Comparison of ENCODE assay signal across 1 cellular context in the genomic region with DNA sequence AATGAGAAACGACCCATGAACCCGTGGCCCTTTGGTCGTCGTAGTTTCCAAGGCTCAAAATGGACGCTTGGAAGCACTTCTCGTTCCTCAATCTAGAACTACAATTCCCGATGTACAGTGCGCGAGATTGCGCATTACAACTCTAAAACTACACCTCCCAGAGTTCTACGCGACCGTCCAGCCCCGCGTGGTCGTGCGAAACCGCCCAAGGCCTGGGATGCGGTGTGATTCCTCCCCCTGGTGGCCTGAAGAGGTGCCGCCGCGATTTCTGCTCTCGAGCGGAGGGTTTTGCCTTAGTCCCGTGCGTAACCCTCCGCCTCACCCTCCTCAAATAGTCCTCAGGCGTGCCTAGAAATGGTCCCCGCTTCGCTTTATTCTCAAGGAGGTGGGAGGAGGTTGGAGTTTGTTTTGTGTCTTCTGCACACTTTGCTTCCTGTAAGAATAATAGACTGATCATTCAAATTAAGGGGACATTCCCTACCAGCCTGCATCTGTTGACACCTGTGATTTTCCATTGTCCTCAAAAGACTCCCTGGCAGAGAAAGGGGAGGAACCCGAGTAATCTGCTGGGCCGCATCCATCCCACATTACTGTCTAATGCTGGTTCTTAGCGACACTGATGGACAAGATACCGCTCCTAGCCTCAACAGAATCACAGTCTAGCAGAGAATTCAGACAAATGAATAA.
TF ChIP-seq lines count a peak whose summit lies in the region.

No MANE protein-coding gene starts in this region.

TF ChIP-seq in K562, 482 proteins besides CTCF, POLR2A, EP300 and RAD21 (continued from another document and continues in another):
- TF ChIP-seq, protein P1, sequence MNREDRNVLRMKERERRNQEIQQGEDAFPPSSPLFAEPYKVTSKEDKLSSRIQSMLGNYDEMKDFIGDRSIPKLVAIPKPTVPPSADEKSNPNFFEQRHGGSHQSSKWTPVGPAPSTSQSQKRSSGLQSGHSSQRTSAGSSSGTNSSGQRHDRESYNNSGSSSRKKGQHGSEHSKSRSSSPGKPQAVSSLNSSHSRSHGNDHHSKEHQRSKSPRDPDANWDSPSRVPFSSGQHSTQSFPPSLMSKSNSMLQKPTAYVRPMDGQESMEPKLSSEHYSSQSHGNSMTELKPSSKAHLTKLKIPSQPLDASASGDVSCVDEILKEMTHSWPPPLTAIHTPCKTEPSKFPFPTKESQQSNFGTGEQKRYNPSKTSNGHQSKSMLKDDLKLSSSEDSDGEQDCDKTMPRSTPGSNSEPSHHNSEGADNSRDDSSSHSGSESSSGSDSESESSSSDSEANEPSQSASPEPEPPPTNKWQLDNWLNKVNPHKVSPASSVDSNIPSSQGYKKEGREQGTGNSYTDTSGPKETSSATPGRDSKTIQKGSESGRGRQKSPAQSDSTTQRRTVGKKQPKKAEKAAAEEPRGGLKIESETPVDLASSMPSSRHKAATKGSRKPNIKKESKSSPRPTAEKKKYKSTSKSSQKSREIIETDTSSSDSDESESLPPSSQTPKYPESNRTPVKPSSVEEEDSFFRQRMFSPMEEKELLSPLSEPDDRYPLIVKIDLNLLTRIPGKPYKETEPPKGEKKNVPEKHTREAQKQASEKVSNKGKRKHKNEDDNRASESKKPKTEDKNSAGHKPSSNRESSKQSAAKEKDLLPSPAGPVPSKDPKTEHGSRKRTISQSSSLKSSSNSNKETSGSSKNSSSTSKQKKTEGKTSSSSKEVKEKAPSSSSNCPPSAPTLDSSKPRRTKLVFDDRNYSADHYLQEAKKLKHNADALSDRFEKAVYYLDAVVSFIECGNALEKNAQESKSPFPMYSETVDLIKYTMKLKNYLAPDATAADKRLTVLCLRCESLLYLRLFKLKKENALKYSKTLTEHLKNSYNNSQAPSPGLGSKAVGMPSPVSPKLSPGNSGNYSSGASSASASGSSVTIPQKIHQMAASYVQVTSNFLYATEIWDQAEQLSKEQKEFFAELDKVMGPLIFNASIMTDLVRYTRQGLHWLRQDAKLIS (CRISPR knock-in tag; IDR thresholded peaks at IDR 0.05): peak; percentile 95; the same call in 1 of the 2 replicates
- TF ChIP-seq, protein P2, sequence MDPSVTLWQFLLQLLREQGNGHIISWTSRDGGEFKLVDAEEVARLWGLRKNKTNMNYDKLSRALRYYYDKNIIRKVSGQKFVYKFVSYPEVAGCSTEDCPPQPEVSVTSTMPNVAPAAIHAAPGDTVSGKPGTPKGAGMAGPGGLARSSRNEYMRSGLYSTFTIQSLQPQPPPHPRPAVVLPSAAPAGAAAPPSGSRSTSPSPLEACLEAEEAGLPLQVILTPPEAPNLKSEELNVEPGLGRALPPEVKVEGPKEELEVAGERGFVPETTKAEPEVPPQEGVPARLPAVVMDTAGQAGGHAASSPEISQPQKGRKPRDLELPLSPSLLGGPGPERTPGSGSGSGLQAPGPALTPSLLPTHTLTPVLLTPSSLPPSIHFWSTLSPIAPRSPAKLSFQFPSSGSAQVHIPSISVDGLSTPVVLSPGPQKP (CRISPR knock-in tag; IDR thresholded peaks at IDR 0.05): no peak
- TF ChIP-seq ZNF766 (CRISPR knock-in tag; conservative IDR thresholded peaks at IDR 0.05): peak; percentile 99
- peak; percentile 98 for TF ChIP-seq HDAC2 (IDR thresholded peaks at IDR 0.05)
- TF ChIP-seq FOXM1 (IDR thresholded peaks at IDR 0.05; ENCODE audit: low read depth): 0 out of 2 replicates have a peak, but pooled peaks have one; percentile 14
- TF ChIP-seq FOXM1 (CRISPR knock-in tag; IDR thresholded peaks at IDR 0.05; ENCODE audit: low read depth): no peak
- TF ChIP-seq, protein P3, sequence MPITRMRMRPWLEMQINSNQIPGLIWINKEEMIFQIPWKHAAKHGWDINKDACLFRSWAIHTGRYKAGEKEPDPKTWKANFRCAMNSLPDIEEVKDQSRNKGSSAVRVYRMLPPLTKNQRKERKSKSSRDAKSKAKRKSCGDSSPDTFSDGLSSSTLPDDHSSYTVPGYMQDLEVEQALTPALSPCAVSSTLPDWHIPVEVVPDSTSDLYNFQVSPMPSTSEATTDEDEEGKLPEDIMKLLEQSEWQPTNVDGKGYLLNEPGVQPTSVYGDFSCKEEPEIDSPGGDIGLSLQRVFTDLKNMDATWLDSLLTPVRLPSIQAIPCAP (CRISPR knock-in tag; IDR thresholded peaks at IDR 0.05; ENCODE audit: borderline replicate concordance): no peak
- TF ChIP-seq, protein P4, sequence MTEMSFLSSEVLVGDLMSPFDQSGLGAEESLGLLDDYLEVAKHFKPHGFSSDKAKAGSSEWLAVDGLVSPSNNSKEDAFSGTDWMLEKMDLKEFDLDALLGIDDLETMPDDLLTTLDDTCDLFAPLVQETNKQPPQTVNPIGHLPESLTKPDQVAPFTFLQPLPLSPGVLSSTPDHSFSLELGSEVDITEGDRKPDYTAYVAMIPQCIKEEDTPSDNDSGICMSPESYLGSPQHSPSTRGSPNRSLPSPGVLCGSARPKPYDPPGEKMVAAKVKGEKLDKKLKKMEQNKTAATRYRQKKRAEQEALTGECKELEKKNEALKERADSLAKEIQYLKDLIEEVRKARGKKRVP (CRISPR knock-in tag; IDR thresholded peaks at IDR 0.05): peak; percentile 92
- no peak for TF ChIP-seq NFIX (CRISPR knock-in tag; IDR thresholded peaks at IDR 0.05; ENCODE audit: low read depth)
- TF ChIP-seq NELFE (IDR thresholded peaks at IDR 0.05; ENCODE audit: insufficient read depth, insufficient read length): no peak
- TF ChIP-seq MYC (IDR thresholded peaks at IDR 0.05; ENCODE audit: low read depth, low read length): peak; percentile 100
- TF ChIP-seq MYC (CRISPR knock-in tag; IDR thresholded peaks at IDR 0.05; ENCODE audit: borderline replicate concordance, low read depth): peak; percentile 91
- TF ChIP-seq, protein P5, sequence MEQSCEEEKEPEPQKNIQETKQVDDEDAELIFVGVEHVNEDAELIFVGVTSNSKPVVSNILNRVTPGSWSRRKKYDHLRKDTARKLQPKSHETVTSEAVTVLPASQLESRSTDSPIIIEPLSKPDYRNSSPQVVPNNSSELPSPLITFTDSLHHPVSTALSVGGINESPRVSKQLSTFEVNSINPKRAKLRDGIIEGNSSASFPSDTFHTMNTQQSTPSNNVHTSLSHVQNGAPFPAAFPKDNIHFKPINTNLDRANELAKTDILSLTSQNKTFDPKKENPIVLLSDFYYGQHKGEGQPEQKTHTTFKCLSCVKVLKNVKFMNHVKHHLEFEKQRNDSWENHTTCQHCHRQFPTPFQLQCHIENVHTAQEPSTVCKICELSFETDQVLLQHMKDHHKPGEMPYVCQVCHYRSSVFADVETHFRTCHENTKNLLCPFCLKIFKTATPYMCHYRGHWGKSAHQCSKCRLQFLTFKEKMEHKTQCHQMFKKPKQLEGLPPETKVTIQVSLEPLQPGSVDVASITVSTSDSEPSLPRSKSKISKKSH (CRISPR knock-in tag; IDR thresholded peaks at IDR 0.05): no peak
- TF ChIP-seq BRCA1 (IDR thresholded peaks at IDR 0.05): no peak
- TF ChIP-seq BRCA1 (CRISPR knock-in tag; IDR thresholded peaks at IDR 0.05): no peak
- TF ChIP-seq, protein P6, sequence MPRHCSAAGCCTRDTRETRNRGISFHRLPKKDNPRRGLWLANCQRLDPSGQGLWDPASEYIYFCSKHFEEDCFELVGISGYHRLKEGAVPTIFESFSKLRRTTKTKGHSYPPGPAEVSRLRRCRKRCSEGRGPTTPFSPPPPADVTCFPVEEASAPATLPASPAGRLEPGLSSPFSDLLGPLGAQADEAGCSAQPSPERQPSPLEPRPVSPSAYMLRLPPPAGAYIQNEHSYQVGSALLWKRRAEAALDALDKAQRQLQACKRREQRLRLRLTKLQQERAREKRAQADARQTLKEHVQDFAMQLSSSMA (CRISPR knock-in tag; IDR thresholded peaks at IDR 0.05): 0 out of 2 replicates have a peak, but pooled peaks have one; percentile 24
- peak; percentile 33; the same call in 1 of the 2 replicates for TF ChIP-seq SMAD2 (IDR thresholded peaks at IDR 0.05; ENCODE audit: low read depth, low read length)
- TF ChIP-seq GTF2E2 (tag; IDR thresholded peaks at IDR 0.05): 0 out of 2 replicates have a peak, but pooled peaks have one; percentile 44
- TF ChIP-seq, protein P7, sequence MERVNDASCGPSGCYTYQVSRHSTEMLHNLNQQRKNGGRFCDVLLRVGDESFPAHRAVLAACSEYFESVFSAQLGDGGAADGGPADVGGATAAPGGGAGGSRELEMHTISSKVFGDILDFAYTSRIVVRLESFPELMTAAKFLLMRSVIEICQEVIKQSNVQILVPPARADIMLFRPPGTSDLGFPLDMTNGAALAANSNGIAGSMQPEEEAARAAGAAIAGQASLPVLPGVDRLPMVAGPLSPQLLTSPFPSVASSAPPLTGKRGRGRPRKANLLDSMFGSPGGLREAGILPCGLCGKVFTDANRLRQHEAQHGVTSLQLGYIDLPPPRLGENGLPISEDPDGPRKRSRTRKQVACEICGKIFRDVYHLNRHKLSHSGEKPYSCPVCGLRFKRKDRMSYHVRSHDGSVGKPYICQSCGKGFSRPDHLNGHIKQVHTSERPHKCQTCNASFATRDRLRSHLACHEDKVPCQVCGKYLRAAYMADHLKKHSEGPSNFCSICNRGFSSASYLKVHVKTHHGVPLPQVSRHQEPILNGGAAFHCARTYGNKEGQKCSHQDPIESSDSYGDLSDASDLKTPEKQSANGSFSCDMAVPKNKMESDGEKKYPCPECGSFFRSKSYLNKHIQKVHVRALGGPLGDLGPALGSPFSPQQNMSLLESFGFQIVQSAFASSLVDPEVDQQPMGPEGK (CRISPR knock-in tag; IDR thresholded peaks at IDR 0.05; ENCODE audit: borderline replicate concordance): no peak
- no peak for TF ChIP-seq FOS (IDR thresholded peaks at IDR 0.05; ENCODE audit: extremely low read depth, insufficient read length)
- TF ChIP-seq RBM14 (IDR thresholded peaks at IDR 0.05; ENCODE audit: borderline replicate concordance, insufficient read depth, low read depth, low read length): no peak
- TF ChIP-seq HDGF (IDR thresholded peaks at IDR 0.05): peak; percentile 95; the same call in 1 of the 2 replicates
- TF ChIP-seq, protein P8, sequence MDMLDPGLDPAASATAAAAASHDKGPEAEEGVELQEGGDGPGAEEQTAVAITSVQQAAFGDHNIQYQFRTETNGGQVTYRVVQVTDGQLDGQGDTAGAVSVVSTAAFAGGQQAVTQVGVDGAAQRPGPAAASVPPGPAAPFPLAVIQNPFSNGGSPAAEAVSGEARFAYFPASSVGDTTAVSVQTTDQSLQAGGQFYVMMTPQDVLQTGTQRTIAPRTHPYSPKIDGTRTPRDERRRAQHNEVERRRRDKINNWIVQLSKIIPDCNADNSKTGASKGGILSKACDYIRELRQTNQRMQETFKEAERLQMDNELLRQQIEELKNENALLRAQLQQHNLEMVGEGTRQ (CRISPR knock-in tag; IDR thresholded peaks at IDR 0.05): peak; percentile 94
- TF ChIP-seq FOXK1 (CRISPR knock-in tag; IDR thresholded peaks at IDR 0.05; ENCODE audit: borderline replicate concordance): peak; percentile 92
- TF ChIP-seq NRF1 (conservative IDR thresholded peaks at IDR 0.05 in 1 of 2, IDR thresholded peaks at IDR 0.05 in 1 of 2): peak; percentile 85 to 88
- peak; percentile 88 for TF ChIP-seq DIDO1 (tag; IDR thresholded peaks at IDR 0.05; ENCODE audit: low read depth)
- TF ChIP-seq SUPT5H (IDR thresholded peaks at IDR 0.05): no peak
- TF ChIP-seq ZNF3 (CRISPR knock-in tag; IDR thresholded peaks at IDR 0.05): no peak
- TF ChIP-seq, protein P9, sequence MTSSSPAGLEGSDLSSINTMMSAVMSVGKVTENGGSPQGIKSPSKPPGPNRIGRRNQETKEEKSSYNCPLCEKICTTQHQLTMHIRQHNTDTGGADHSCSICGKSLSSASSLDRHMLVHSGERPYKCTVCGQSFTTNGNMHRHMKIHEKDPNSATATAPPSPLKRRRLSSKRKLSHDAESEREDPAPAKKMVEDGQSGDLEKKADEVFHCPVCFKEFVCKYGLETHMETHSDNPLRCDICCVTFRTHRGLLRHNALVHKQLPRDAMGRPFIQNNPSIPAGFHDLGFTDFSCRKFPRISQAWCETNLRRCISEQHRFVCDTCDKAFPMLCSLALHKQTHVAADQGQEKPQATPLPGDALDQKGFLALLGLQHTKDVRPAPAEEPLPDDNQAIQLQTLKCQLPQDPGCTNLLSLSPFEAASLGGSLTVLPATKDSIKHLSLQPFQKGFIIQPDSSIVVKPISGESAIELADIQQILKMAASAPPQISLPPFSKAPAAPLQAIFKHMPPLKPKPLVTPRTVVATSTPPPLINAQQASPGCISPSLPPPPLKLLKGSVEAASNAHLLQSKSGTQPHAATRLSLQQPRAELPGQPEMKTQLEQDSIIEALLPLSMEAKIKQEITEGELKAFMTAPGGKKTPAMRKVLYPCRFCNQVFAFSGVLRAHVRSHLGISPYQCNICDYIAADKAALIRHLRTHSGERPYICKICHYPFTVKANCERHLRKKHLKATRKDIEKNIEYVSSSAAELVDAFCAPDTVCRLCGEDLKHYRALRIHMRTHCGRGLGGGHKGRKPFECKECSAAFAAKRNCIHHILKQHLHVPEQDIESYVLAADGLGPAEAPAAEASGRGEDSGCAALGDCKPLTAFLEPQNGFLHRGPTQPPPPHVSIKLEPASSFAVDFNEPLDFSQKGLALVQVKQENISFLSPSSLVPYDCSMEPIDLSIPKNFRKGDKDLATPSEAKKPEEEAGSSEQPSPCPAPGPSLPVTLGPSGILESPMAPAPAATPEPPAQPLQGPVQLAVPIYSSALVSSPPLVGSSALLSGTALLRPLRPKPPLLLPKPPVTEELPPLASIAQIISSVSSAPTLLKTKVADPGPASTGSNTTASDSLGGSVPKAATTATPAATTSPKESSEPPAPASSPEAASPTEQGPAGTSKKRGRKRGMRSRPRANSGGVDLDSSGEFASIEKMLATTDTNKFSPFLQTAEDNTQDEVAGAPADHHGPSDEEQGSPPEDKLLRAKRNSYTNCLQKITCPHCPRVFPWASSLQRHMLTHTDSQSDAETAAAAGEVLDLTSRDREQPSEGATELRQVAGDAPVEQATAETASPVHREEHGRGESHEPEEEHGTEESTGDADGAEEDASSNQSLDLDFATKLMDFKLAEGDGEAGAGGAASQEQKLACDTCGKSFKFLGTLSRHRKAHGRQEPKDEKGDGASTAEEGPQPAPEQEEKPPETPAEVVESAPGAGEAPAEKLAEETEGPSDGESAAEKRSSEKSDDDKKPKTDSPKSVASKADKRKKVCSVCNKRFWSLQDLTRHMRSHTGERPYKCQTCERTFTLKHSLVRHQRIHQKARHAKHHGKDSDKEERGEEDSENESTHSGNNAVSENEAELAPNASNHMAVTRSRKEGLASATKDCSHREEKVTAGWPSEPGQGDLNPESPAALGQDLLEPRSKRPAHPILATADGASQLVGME (CRISPR knock-in tag; IDR thresholded peaks at IDR 0.05): peak; percentile 88
- peak; percentile 97 for TF ChIP-seq CREM (IDR thresholded peaks at IDR 0.05; ENCODE audit: low read depth)
- TF ChIP-seq TAF15 (IDR thresholded peaks at IDR 0.05; ENCODE audit: low read depth, low read length): no peak
- TF ChIP-seq CEBPG (CRISPR knock-in tag; IDR thresholded peaks at IDR 0.05): peak; percentile 94
- TF ChIP-seq CEBPG (tag; conservative IDR thresholded peaks at IDR 0.05 in 1 of 2, IDR thresholded peaks at IDR 0.05 in 1 of 2): peak; percentile 88 to 90
- TF ChIP-seq, protein P10, sequence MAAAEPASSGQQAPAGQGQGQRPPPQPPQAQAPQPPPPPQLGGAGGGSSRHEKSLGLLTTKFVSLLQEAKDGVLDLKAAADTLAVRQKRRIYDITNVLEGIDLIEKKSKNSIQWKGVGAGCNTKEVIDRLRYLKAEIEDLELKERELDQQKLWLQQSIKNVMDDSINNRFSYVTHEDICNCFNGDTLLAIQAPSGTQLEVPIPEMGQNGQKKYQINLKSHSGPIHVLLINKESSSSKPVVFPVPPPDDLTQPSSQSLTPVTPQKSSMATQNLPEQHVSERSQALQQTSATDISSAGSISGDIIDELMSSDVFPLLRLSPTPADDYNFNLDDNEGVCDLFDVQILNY (CRISPR knock-in tag; IDR thresholded peaks at IDR 0.05): peak; percentile 91; the same call in 1 of the 2 replicates
- 0 out of 2 replicates have a peak, but pooled peaks have one; percentile 13 for TF ChIP-seq ZNF12 (CRISPR knock-in tag; IDR thresholded peaks at IDR 0.05)
- peak; percentile 90 for TF ChIP-seq ZZZ3 (IDR thresholded peaks at IDR 0.05)
- TF ChIP-seq CBFA2T2 (conservative IDR thresholded peaks at IDR 0.05): peak; percentile 46
- peak; percentile 46 for TF ChIP-seq POLR2B (IDR thresholded peaks at IDR 0.05; ENCODE audit: low read depth, partially characterized antibody)
- TF ChIP-seq GABPB2 (CRISPR knock-in tag; conservative IDR thresholded peaks at IDR 0.05): no peak
- TF ChIP-seq WHSC1 (IDR thresholded peaks at IDR 0.05; ENCODE audit: low read length): no peak
